Comparison of ENCODE assay signal across 8 cellular contexts in the genomic region with DNA sequence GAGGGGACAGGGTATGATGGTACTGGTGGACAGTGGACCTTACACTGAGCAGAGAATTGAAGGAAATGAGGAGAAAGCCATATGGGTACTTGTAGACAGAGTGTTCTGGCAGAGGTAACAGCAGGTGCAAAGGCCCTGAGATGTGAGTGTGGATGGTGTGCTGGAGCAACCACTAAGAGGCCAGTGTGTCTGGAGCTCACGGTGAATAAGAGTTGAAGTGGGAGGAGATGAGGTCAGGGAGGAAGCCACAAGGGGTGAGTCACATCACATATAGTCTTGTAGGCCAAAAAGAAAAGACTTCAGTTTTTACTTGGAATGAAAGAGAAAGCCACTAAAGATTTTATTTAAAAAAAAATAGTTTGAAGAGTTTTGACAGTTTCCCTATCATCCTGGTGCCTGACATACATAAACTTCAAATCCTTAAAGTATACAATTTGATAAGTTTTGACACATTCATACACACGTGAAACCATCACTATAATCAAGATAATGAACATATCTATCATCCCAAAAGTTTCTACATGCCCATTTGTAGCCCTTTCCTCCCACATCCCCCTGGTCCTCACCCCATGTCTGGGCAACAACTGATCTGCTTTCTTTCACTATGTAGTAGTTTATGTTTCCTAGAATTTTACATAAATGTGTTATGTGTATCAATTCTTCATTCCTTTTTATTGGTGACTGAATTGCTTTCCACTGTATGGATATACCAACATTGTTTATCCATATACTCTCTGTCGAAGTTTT.
A peak's percentile ranks its signal among the peaks of the same experiment; 100 is the strongest.
DNase-seq lines count a peak whose midpoint lies in the region; ATAC-seq and TF ChIP-seq lines count a peak whose summit lies in the region.

No MANE protein-coding gene starts in this region.

- POLR2A ChIA-PET in CD4-positive, alpha-beta memory T cell (lab: Charles Lee; ENCODE audit: partially characterized antibody) = no interaction called here

- intact Hi-C loops in mucosa of descending colon (cut with DNase I, micrococcal nuclease) = no loop called here
- intact Hi-C loops in CD4-positive, alpha-beta memory T cell (cut with micrococcal nuclease) = no loop called here

- peaks cover 0 to 18% (median 2%) of the 10 kb centered on the region in 7 donors for H3K9me3 Mint-ChIP-seq in CD4-positive, CD25-positive, alpha-beta regulatory T cell
- peaks cover 0 to 6% (median 0%) of the 10 kb centered on the region in 8 donors for H3K9me3 Mint-ChIP-seq in CD4-positive, alpha-beta memory T cell
- no peaks in the 10 kb centered on the region for H3K9me3 Mint-ChIP-seq in glutamatergic neuron (ENCODE audit: unreplicated experiment)

- no peaks in the 10 kb centered on the region for H3K4me1 ChIP-seq in CD4-positive, CD25-positive, alpha-beta regulatory T cell (ENCODE audit: control insufficient read depth, insufficient read depth, low read length, poor library complexity, severe bottlenecking)
- no peaks in the 10 kb centered on the region for H3K4me1 ChIP-seq in mucosa of descending colon (ENCODE audit: low read depth)
- H3K4me1 ChIP-seq in CD4-positive, alpha-beta memory T cell (ENCODE audit: insufficient read depth, low read length) = no peaks in the 10 kb centered on the region

- no peaks in the 10 kb centered on the region for H3K27me3 Mint-ChIP-seq in CD4-positive, CD25-positive, alpha-beta regulatory T cell
- no peaks in the 10 kb centered on the region for H3K27me3 Mint-ChIP-seq in CD4-positive, alpha-beta memory T cell
- no peaks in the 10 kb centered on the region for H3K27me3 Mint-ChIP-seq in glutamatergic neuron (ENCODE audit: unreplicated experiment)

- peak overlapping the region in 1 of 3 donors; percentile 21 for H3K27ac Mint-ChIP-seq in CD4-positive, CD25-positive, alpha-beta regulatory T cell
- H3K27ac Mint-ChIP-seq in CD4-positive, alpha-beta memory T cell = peak overlapping the region in 3 of 7 donors; percentile 9 to 79 (median 65)
- no peak overlapping the region for H3K27ac Mint-ChIP-seq in glutamatergic neuron (ENCODE audit: unreplicated experiment)

- no peaks in the 10 kb centered on the region for H3K9me3 ChIP-seq in CD4-positive, CD25-positive, alpha-beta regulatory T cell (ENCODE audit: control insufficient read depth in 2 of 2, low read length in 2 of 2)
- no peaks in the 10 kb centered on the region for H3K9me3 ChIP-seq in mucosa of descending colon
- no peaks in the 10 kb centered on the region for H3K9me3 ChIP-seq in CD4-positive, alpha-beta memory T cell (ENCODE audit: control insufficient read depth in 1 of 2, low read length in 2 of 2)

- ATAC-seq in CD4-positive, CD25-positive, alpha-beta regulatory T cell (ENCODE audit: low read depth in 2 of 2) = peak; percentile 68 to 71
- ATAC-seq in GM19463 (IDR thresholded peaks at IDR 0.05; ENCODE audit: unreplicated experiment) (peak; percentile 100), HG03457 (IDR thresholded peaks at IDR 0.05; ENCODE audit: unreplicated experiment) (peak; percentile 99), mucosa of descending colon (peak; percentile 24)

- H3K27ac ChIP-seq in CD4-positive, CD25-positive, alpha-beta regulatory T cell (ENCODE audit: insufficient read depth, low read length, poor library complexity, severe bottlenecking) = no peak overlapping the region
- no peak overlapping the region for H3K27ac ChIP-seq in CD4-positive, alpha-beta memory T cell (ENCODE audit: low read depth, low read length)
- H3K27ac ChIP-seq in caudate nucleus (ENCODE audit: low read depth, low read length) = no peak overlapping the region

- H3K4me1 Mint-ChIP-seq in CD4-positive, CD25-positive, alpha-beta regulatory T cell = peaks cover 3 to 15% (median 8%) of the 10 kb centered on the region in 4 donors
- peaks cover 5 to 13% (median 7%) of the 10 kb centered on the region in 4 donors for H3K4me1 Mint-ChIP-seq in CD4-positive, alpha-beta memory T cell
- H3K4me1 Mint-ChIP-seq in glutamatergic neuron (ENCODE audit: low read depth, unreplicated experiment) = no peaks in the 10 kb centered on the region

- no peaks in the 10 kb centered on the region for H3K27me3 ChIP-seq in CD4-positive, CD25-positive, alpha-beta regulatory T cell (ENCODE audit: control insufficient read depth, insufficient read depth, low read length)
- H3K27me3 ChIP-seq in CD4-positive, alpha-beta memory T cell (ENCODE audit: insufficient read depth, low read length) = no peaks in the 10 kb centered on the region

- H3K4me3 Mint-ChIP-seq in CD4-positive, CD25-positive, alpha-beta regulatory T cell = no peak overlapping the region
- peak overlapping the region in 1 of 8 donors; percentile 54 for H3K4me3 Mint-ChIP-seq in CD4-positive, alpha-beta memory T cell
- H3K4me3 Mint-ChIP-seq in glutamatergic neuron (ENCODE audit: unreplicated experiment) = no peak overlapping the region

- CTCF ChIA-PET in CD4-positive, alpha-beta memory T cell (lab: Charles Lee; ENCODE audit: partially characterized antibody) = no interaction called here

- H3K4me3 ChIP-seq in CD4-positive, CD25-positive, alpha-beta regulatory T cell (ENCODE audit: low read depth, low read length) = no peak overlapping the region
- H3K4me3 ChIP-seq in mucosa of descending colon = no peak overlapping the region
- no peak overlapping the region for H3K4me3 ChIP-seq in CD4-positive, alpha-beta memory T cell (ENCODE audit: low read length in 2 of 2)

- TF ChIP-seq CTCF in mucosa of descending colon (IDR thresholded peaks at IDR 0.05) (no peak), glutamatergic neuron (IDR thresholded peaks at IDR 0.05; ENCODE audit: partially characterized antibody, unreplicated experiment) (no peak)

- no peaks in the 10 kb centered on the region for H3K36me3 ChIP-seq in CD4-positive, CD25-positive, alpha-beta regulatory T cell (ENCODE audit: control insufficient read depth, insufficient read depth, low read length)
- H3K36me3 ChIP-seq in mucosa of descending colon (ENCODE audit: low read depth) = no peaks in the 10 kb centered on the region
- H3K36me3 ChIP-seq in CD4-positive, alpha-beta memory T cell (ENCODE audit: insufficient read depth, low read length) = no peaks in the 10 kb centered on the region

- peaks cover 38% of the 10 kb centered on the region for H3K36me3 Mint-ChIP-seq in CD4-positive, CD25-positive, alpha-beta regulatory T cell
- H3K36me3 Mint-ChIP-seq in CD4-positive, alpha-beta memory T cell = peaks cover 29 to 48% of the 10 kb centered on the region in 2 donors
- peaks cover 14% of the 10 kb centered on the region for H3K36me3 Mint-ChIP-seq in glutamatergic neuron (ENCODE audit: unreplicated experiment)

- peak in 1 of 3 donors; percentile 71 for DNase-seq in CD4-positive, CD25-positive, alpha-beta regulatory T cell
- DNase-seq in activated CD8-positive, alpha-beta memory T cell treated with anti-CD3 and anti-CD28 coated beads for 48 hours (ENCODE audit: low read depth in 2 of 3, low spot score in 2 of 3) = peak; percentile 5 to 26 (median 23)
- DNase-seq in mucosa of descending colon = no peak
- no peak for DNase-seq in CD4-positive, alpha-beta memory T cell
- DNase-seq in caudate nucleus (lab: John Stamatoyannopoulos, UW) = no peak
- DNase-seq in glutamatergic neuron = no peak

Comparison
In these comparisons a context has a peak if more than half of its experiments do, and no peak if none do; other contexts are left out.
1. ATAC-seq: peak in every context shown above with its lines; median percentile 100 in GM19463; 99 in HG03457; 70 in CD4-positive, CD25-positive, alpha-beta regulatory T cell; 24 in mucosa of descending colon.
2. DNase-seq: peak in activated CD8-positive, alpha-beta memory T cell treated with anti-CD3 and anti-CD28 coated beads for 48 hours (3 of 3); none in mucosa of descending colon (0 of 3), CD4-positive, alpha-beta memory T cell (0 of 5), caudate nucleus (0 of 61) and glutamatergic neuron (single experiment).